In the genomic region with DNA sequence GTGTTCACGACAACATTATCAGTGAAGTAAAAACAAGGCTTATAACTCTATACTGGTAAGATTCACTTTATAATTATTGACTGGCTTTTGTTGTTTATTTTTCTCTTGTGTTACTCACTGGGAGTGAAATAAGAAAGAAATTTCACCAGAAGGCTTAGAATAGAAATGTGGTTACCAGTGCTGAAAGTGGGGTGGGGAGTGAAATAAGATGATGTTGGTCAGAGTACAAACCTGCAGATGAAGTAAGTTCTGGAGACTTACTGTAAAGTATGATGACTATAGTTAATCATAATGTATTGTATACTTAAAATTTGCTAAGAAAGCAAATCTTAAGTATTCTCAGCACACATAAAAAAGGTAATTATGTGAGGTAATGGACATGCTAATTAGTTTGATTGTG, we compare ENCODE assay signal across 22 cellular contexts.
"Had no signal": no experiment of that assay in that cellular context is flagged by ENCODE, and none has a peak within 500 bp of the region (broad histone marks: within the 10 kb centered on the region; RNA-seq: fewer than 3 reads in every experiment).

No MANE protein-coding gene starts in this region.

- H3K27ac ChIP-seq: HL-60, RWPE1 had no signal

- H3K9me3 ChIP-seq: MG63, SK-N-SH had no signal

- H3K27me3 ChIP-seq: MG63 had no signal

- H3K4me3 ChIP-seq: MG63 had no signal

- DNase-seq: Karpas-422; KBM-7; MG63; NCI-H1092; NCI-H1105 treated with DMSO at 0.1 percent for 48 hours; NCI-H1417 treated with DMSO at 0.1 percent for 48 hours; NCI-H146; NCI-H1694 treated with DMSO at 0.1 percent for 48 hours; NCI-H1930; NCI-H2081; NCI-H2107; NCI-H2227 treated with DMSO at 0.1 percent for 48 hours; NCI-H524; NCI-H526 treated with DMSO at 0.1 percent for 48 hours; NCI-H748 treated with DMSO at 0.1 percent for 48 hours; NK-92 treated with Interleukin-12 subunit alpha and Interleukin-12 subunit beta, amount 100 ng/mL, for 24 hours; PC-3; SHP77; SK-N-SH; SW 1271 had no signal

- H3K36me3 ChIP-seq: MG63 had no signal
